In genomic region chr19:34989248-34989797, GRCh38 we compare ENCODE assay signal across 19 cellular contexts. TPM values are rescaled to one million over a fixed set of nuclear protein-coding genes. Genes with fewer than 3 reads are reported as not detected.
"Had no signal": no experiment of that assay in that cellular context is flagged by ENCODE, and none has a peak within 500 bp of the region (broad histone marks: within the 10 kb centered on the region; RNA-seq: fewer than 3 reads in every experiment).

No MANE protein-coding gene starts in this region.

- H3K4me3 ChIP-seq: ascending aorta, breast epithelium, left ventricle myocardium inferior, neural progenitor cell, ovary, tibial artery, uterus had no signal

- H3K36me3 Mint-ChIP-seq: naive B cell, neural progenitor cell had no signal

- H3K4me2 ChIP-seq: neural progenitor cell had no signal

- H3K36me3 ChIP-seq: ascending aorta, breast epithelium, left ventricle myocardium inferior, neural progenitor cell, ovary, tibial artery, uterus had no signal

- H3K9me3 ChIP-seq: ascending aorta, breast epithelium, left ventricle myocardium inferior, ovary, tibial artery, uterus had no signal

- H3K27ac ChIP-seq: ascending aorta, breast epithelium, foreskin keratinocyte, left ventricle myocardium inferior, neural progenitor cell, ovary, tibial artery, uterus had no signal

- H3K4me3 Mint-ChIP-seq: naive B cell, neural progenitor cell, T-helper 17 cell, WTC11 had no signal

- H3K27me3 ChIP-seq: ascending aorta, breast epithelium, foreskin keratinocyte, neural progenitor cell, ovary, uterus had no signal

- H3K4me1 ChIP-seq: breast epithelium, foreskin keratinocyte, uterus had no signal

- DNase-seq: activated CD4-positive, alpha-beta T cell treated with anti-CD3 and anti-CD28 coated beads, Interleukin-2, amount 50 U/mL, for 4 hours; activated effector memory CD4-positive, alpha-beta T cell treated with Interleukin-2 at 50 U/mL for 16 hours; cerebellar nuclear complex; effector memory CD4-positive, alpha-beta T cell; foreskin keratinocyte; glutamatergic neuron; hypothalamus; left ventricle myocardium inferior; naive B cell; ovary; T-helper 17 cell; uterus had no signal

- H3K27ac Mint-ChIP-seq: neural progenitor cell, WTC11 had no signal

- ATAC-seq: foreskin keratinocyte, sciatic nerve, T-helper 17 cell, WTC11 had no signal

- H2AFZ ChIP-seq: neural progenitor cell had no signal

- H3K27me3 Mint-ChIP-seq: naive B cell, T-helper 17 cell had no signal

RNA-seq across cellular contexts. Expression of gene HPN, which starts 52.2 kb away (rescaled TPM):
- total RNA-seq: foreskin keratinocyte, pulmonary artery endothelial cell had no signal
